In the genomic region with DNA sequence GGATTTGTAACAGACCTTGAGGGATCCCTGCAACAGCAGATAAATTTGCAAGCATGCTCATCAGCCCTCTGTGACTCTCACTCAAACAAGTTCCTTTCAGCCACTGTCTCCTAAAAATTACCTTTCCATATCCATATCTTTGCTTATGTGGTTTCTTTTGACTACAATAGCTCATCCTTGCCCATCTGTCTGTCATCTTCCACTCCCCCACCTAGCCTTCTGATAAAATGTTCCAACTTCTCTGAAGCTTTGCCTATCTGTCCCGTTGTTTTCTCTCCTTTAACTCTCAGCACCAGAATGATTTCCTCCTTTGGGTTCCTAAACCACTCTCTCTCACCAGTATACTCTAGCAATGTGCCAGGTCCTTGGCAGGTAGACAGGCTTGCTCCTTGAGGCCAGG, we compare ENCODE assay signal across 29 cellular contexts.
"Had no signal": no experiment of that assay in that cellular context is flagged by ENCODE, and none has a peak within 500 bp of the region (broad histone marks: within the 10 kb centered on the region; RNA-seq: fewer than 3 reads in every experiment).

No MANE protein-coding gene starts in this region.

- H3K27ac ChIP-seq: Peyer's patch, RWPE1, SJSA1, WERI-Rb-1 had no signal

- H3K4me1 ChIP-seq: Peyer's patch had no signal

- DNase-seq: activated CD4-positive, alpha-beta T cell treated with anti-CD3 and anti-CD28 coated beads for 48 hours; activated CD4-positive, alpha-beta T cell treated with anti-CD3 and anti-CD28 coated beads, Interleukin-2, amount 50 U/mL, for 4 hours; activated CD4-positive, CD25-positive, alpha-beta regulatory T cell treated with anti-CD3 and anti-CD28 coated beads, Interleukin-2, amount 50 U/mL, for 72 hours; activated CD8-positive, alpha-beta memory T cell treated with anti-CD3 and anti-CD28 coated beads, Interleukin-2, amount 10 ng/mL, durations not matched to agents 7 days and 5 days; activated effector memory CD4-positive, alpha-beta T cell treated with Interleukin-2 at 50 U/mL for 16 hours; activated naive CD4-positive, alpha-beta T cell; activated T-cell treated with anti-CD3 and anti-CD28 coated beads, Interleukin-2, amount 50 U/mL, for 24 hours; amniotic stem cell; IMR-90; KG1; MV-4-11; NCI-H1092 treated with DMSO at 0.1 percent for 48 hours; NCI-H1417 treated with DMSO at 0.1 percent for 48 hours; NCI-H1694; NCI-H2029; NCI-H345; NCI-H510A; NCI-H526 treated with DMSO at 0.1 percent for 48 hours; NCI-H82; Peyer's patch; SHP77; SW 1271; WERI-Rb-1 had no signal

- H3K9me3 ChIP-seq: Peyer's patch, SJSA1 had no signal

- H3K4me3 Mint-ChIP-seq: activated CD8-positive, alpha-beta memory T cell treated with anti-CD3 and anti-CD28 coated beads, Interleukin-2, amount 10 ng/mL, durations not matched to agents 7 days and 5 days; activated naive CD4-positive, alpha-beta T cell treated with anti-CD3 and anti-CD28 coated beads, Interleukin-2, amount 50 U/mL, for 24 hours; activated T-cell treated with anti-CD3 and anti-CD28 coated beads, Interleukin-2, amount 50 U/mL, for 24 hours; activated T-helper 1 cell treated with anti-CD3 and anti-CD28 coated beads, Interleukin-12 subunit alpha, Interleukin-12 subunit beta, Interleukin-2, Interleukin-4 antibody, amounts not matched to agents 30 ng/mL and 10 ng/mL and 1 ng/mL, durations not matched to agents 14 hours and 24 hours and 36 hours; brain had no signal

- H3K27ac Mint-ChIP-seq: activated CD8-positive, alpha-beta memory T cell treated with anti-CD3 and anti-CD28 coated beads, Interleukin-2, amount 10 ng/mL, durations not matched to agents 7 days and 5 days; activated naive CD4-positive, alpha-beta T cell treated with anti-CD3 and anti-CD28 coated beads, Interleukin-2, amount 50 U/mL, for 24 hours; activated T-cell treated with anti-CD3 and anti-CD28 coated beads, Interleukin-2, amount 50 U/mL, for 24 hours; activated T-helper 1 cell treated with anti-CD3 and anti-CD28 coated beads, Interleukin-12 subunit alpha, Interleukin-12 subunit beta, Interleukin-2, Interleukin-4 antibody, amounts not matched to agents 30 ng/mL and 10 ng/mL and 1 ng/mL, durations not matched to agents 14 hours and 24 hours and 36 hours; brain had no signal

- H3K9me3 Mint-ChIP-seq: activated naive CD4-positive, alpha-beta T cell treated with anti-CD3 and anti-CD28 coated beads, Interleukin-2, amount 50 U/mL, for 24 hours; activated T-cell treated with anti-CD3 and anti-CD28 coated beads, Interleukin-2, amount 50 U/mL, for 24 hours; activated T-helper 1 cell treated with anti-CD3 and anti-CD28 coated beads, Interleukin-12 subunit alpha, Interleukin-12 subunit beta, Interleukin-2, Interleukin-4 antibody, amounts not matched to agents 30 ng/mL and 10 ng/mL and 1 ng/mL, durations not matched to agents 14 hours and 24 hours and 36 hours; brain had no signal

- H3K27me3 Mint-ChIP-seq: activated CD8-positive, alpha-beta memory T cell treated with anti-CD3 and anti-CD28 coated beads, Interleukin-2, amount 10 ng/mL, durations not matched to agents 7 days and 5 days; activated naive CD4-positive, alpha-beta T cell treated with anti-CD3 and anti-CD28 coated beads, Interleukin-2, amount 50 U/mL, for 24 hours; activated T-cell treated with anti-CD3 and anti-CD28 coated beads, Interleukin-2, amount 50 U/mL, for 24 hours; brain had no signal

- ATAC-seq: activated CD8-positive, alpha-beta memory T cell treated with anti-CD3 and anti-CD28 coated beads, Interleukin-2, amount 10 ng/mL, durations not matched to agents 7 days and 5 days; SK-N-SH treated with all-trans-retinoic acid at 6 μM for 48 hours had no signal

- H3K36me3 Mint-ChIP-seq: activated CD8-positive, alpha-beta memory T cell treated with anti-CD3 and anti-CD28 coated beads, Interleukin-2, amount 10 ng/mL, durations not matched to agents 7 days and 5 days had no signal

- H3K4me3 ChIP-seq: Peyer's patch, SJSA1 had no signal

- H3K36me3 ChIP-seq: Peyer's patch, SJSA1, WERI-Rb-1 had no signal
